In the genomic region with DNA sequence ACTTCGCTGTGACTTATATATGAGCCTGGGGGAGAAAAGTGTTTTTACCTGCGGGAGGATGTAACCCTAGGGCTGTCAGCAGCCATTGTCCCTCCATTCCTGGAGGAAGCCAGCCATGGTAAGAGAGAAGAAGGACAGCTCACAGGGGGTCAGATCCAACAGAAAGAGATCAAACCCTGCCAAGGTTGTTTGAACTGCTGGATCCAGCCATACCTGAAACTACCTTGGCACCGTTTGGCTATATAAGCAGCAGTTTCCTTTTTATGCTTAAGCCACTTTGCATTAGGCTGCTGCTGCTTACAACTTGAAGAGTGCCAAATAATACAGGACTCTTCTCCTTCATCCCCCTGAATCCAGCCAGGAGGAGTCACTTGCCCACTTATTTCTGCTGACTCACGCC, we compare ENCODE assay signal across 30 cellular contexts.
"Had no signal": no experiment of that assay in that cellular context is flagged by ENCODE, and none has a peak within 500 bp of the region (broad histone marks: within the 10 kb centered on the region; RNA-seq: fewer than 3 reads in every experiment).

No MANE protein-coding gene starts in this region.

- H3K4me1 Mint-ChIP-seq: central memory CD8-positive, alpha-beta T cell had no signal

- H3K4me3 Mint-ChIP-seq: activated CD4-positive, alpha-beta memory T cell treated with anti-CD3 and anti-CD28 coated beads, Interleukin-2, amount 10 ng/mL, durations not matched to agents 7 days and 5 days; activated CD4-positive, alpha-beta T cell treated with anti-CD3 and anti-CD28 coated beads, Interleukin-2, amount 10 ng/mL, durations not matched to agents 7 days and 5 days; activated naive CD4-positive, alpha-beta T cell treated with anti-CD3 and anti-CD28 coated beads, Interleukin-2, amount 10 ng/mL, durations not matched to agents 7 days and 5 days; activated naive CD8-positive, alpha-beta T cell treated with anti-CD3 and anti-CD28 coated beads, Interleukin-2, amount 10 ng/mL, durations not matched to agents 7 days and 5 days; activated T-cell treated with anti-CD3 and anti-CD28 coated beads, Interleukin-2, amount 50 U/mL, for 24 hours; activated T-cell treated with anti-CD3 and anti-CD28 coated beads, Interleukin-2, amount 50 U/mL, for 72 hours; brain; central memory CD8-positive, alpha-beta T cell; dendritic cell treated with granulocyte-macrophage colony-stimulating factor and Interleukin-4, amounts not matched to agents 40 ng/mL and 50 ng/mL, for 4 days; endodermal cell; WTC11 had no signal

- H3K36me3 ChIP-seq: ascending aorta, breast epithelium had no signal

- ATAC-seq: activated naive CD4-positive, alpha-beta T cell treated with anti-CD3 and anti-CD28 coated beads, Interleukin-2, amount 50 U/mL, for 72 hours; activated T-cell treated with anti-CD3 and anti-CD28 coated beads, Interleukin-2, amount 50 U/mL, for 72 hours; esophagus mucosa; WTC11 had no signal

- FAIRE-seq: frontal cortex had no signal

- H3K27ac ChIP-seq: ascending aorta, breast epithelium, coronary artery, dorsolateral prefrontal cortex, VCaP had no signal

- H3K27me3 ChIP-seq: ascending aorta had no signal

- DNase-seq: activated CD4-positive, alpha-beta memory T cell treated with anti-CD3 and anti-CD28 coated beads, Interleukin-2, amount 10 ng/mL, durations not matched to agents 7 days and 5 days; activated CD4-positive, alpha-beta T cell treated with anti-CD3 and anti-CD28 coated beads for 1 hour; activated CD4-positive, alpha-beta T cell treated with anti-CD3 and anti-CD28 coated beads for 4 hours; activated CD4-positive, alpha-beta T cell treated with anti-CD3 and anti-CD28 coated beads, Interleukin-2, amount 10 ng/mL, durations not matched to agents 7 days and 5 days; activated CD4-positive, alpha-beta T cell treated with anti-CD3 and anti-CD28 coated beads, Interleukin-2, amount 50 U/mL, for 4 hours; activated CD8-positive, alpha-beta memory T cell treated with anti-CD3 and anti-CD28 coated beads, Interleukin-2, amount 50 U/mL, for 48 hours; activated gamma-delta T cell; activated naive CD4-positive, alpha-beta T cell; activated naive CD4-positive, alpha-beta T cell treated with anti-CD3 and anti-CD28 coated beads, Interleukin-2, amount 10 ng/mL, durations not matched to agents 7 days and 5 days; activated naive CD8-positive, alpha-beta T cell treated with anti-CD3 and anti-CD28 coated beads, Interleukin-2, amount 10 ng/mL, durations not matched to agents 7 days and 5 days; activated T-cell treated with anti-CD3 and anti-CD28 coated beads for 4 hours; activated T-cell treated with anti-CD3 and anti-CD28 coated beads, Interleukin-2, amount 50 U/mL, for 24 hours; activated T-cell treated with anti-CD3 and anti-CD28 coated beads, Interleukin-2, amount 50 U/mL, for 72 hours; dorsolateral prefrontal cortex; effector memory CD4-positive, alpha-beta T cell; endodermal cell; foreskin fibroblast; head of caudate nucleus; T-helper 2 cell had no signal

- H3K9me3 ChIP-seq: ascending aorta, breast epithelium had no signal

- H3K36me3 Mint-ChIP-seq: activated naive CD4-positive, alpha-beta T cell treated with anti-CD3 and anti-CD28 coated beads, Interleukin-2, amount 10 ng/mL, durations not matched to agents 7 days and 5 days; activated naive CD4-positive, alpha-beta T cell treated with anti-CD3 and anti-CD28 coated beads, Interleukin-2, amount 50 U/mL, for 72 hours; activated naive CD8-positive, alpha-beta T cell treated with anti-CD3 and anti-CD28 coated beads, Interleukin-2, amount 10 ng/mL, durations not matched to agents 7 days and 5 days; brain; WTC11 had no signal

- H3K27me3 Mint-ChIP-seq: activated CD4-positive, alpha-beta memory T cell treated with anti-CD3 and anti-CD28 coated beads, Interleukin-2, amount 10 ng/mL, durations not matched to agents 7 days and 5 days; activated CD4-positive, alpha-beta T cell treated with anti-CD3 and anti-CD28 coated beads, Interleukin-2, amount 10 ng/mL, durations not matched to agents 7 days and 5 days had no signal

- H3K9me3 Mint-ChIP-seq: activated CD4-positive, alpha-beta memory T cell treated with anti-CD3 and anti-CD28 coated beads, Interleukin-2, amount 10 ng/mL, durations not matched to agents 7 days and 5 days; activated CD4-positive, alpha-beta T cell treated with anti-CD3 and anti-CD28 coated beads, Interleukin-2, amount 10 ng/mL, durations not matched to agents 7 days and 5 days; activated naive CD4-positive, alpha-beta T cell treated with anti-CD3 and anti-CD28 coated beads, Interleukin-2, amount 10 ng/mL, durations not matched to agents 7 days and 5 days; activated naive CD4-positive, alpha-beta T cell treated with anti-CD3 and anti-CD28 coated beads, Interleukin-2, amount 50 U/mL, for 72 hours; activated naive CD8-positive, alpha-beta T cell treated with anti-CD3 and anti-CD28 coated beads, Interleukin-2, amount 10 ng/mL, durations not matched to agents 7 days and 5 days; activated T-cell treated with anti-CD3 and anti-CD28 coated beads, Interleukin-2, amount 50 U/mL, for 24 hours; activated T-cell treated with anti-CD3 and anti-CD28 coated beads, Interleukin-2, amount 50 U/mL, for 72 hours; central memory CD8-positive, alpha-beta T cell; dendritic cell treated with granulocyte-macrophage colony-stimulating factor and Interleukin-4, amounts not matched to agents 40 ng/mL and 50 ng/mL, for 4 days; endodermal cell; WTC11 had no signal

- H3K4me1 ChIP-seq: ascending aorta, breast epithelium had no signal

- H3K4me3 ChIP-seq: ascending aorta, breast epithelium, coronary artery, dorsolateral prefrontal cortex had no signal

- H3K27ac Mint-ChIP-seq: activated CD4-positive, alpha-beta memory T cell treated with anti-CD3 and anti-CD28 coated beads, Interleukin-2, amount 10 ng/mL, durations not matched to agents 7 days and 5 days; activated CD4-positive, alpha-beta T cell treated with anti-CD3 and anti-CD28 coated beads, Interleukin-2, amount 10 ng/mL, durations not matched to agents 7 days and 5 days; activated naive CD4-positive, alpha-beta T cell treated with anti-CD3 and anti-CD28 coated beads, Interleukin-2, amount 10 ng/mL, durations not matched to agents 7 days and 5 days; activated naive CD4-positive, alpha-beta T cell treated with anti-CD3 and anti-CD28 coated beads, Interleukin-2, amount 50 U/mL, for 72 hours; activated naive CD8-positive, alpha-beta T cell treated with anti-CD3 and anti-CD28 coated beads, Interleukin-2, amount 10 ng/mL, durations not matched to agents 7 days and 5 days; activated T-cell treated with anti-CD3 and anti-CD28 coated beads, Interleukin-2, amount 50 U/mL, for 24 hours; activated T-cell treated with anti-CD3 and anti-CD28 coated beads, Interleukin-2, amount 50 U/mL, for 72 hours; brain; dendritic cell treated with granulocyte-macrophage colony-stimulating factor and Interleukin-4, amounts not matched to agents 40 ng/mL and 50 ng/mL, for 4 days; endodermal cell; WTC11 had no signal
